In genomic region chr2:118968031-118968430, GRCh38 we compare ENCODE assay signal across 23 cellular contexts. TPM values are rescaled to one million over a fixed set of nuclear protein-coding genes. Genes with fewer than 3 reads are reported as not detected.
"Had no signal": no experiment of that assay in that cellular context is flagged by ENCODE, and none has a peak within 500 bp of the region (broad histone marks: within the 10 kb centered on the region; RNA-seq: fewer than 3 reads in every experiment).

No MANE protein-coding gene starts in this region.

- ATAC-seq: activated CD4-positive, CD25-positive, alpha-beta regulatory T cell treated with anti-CD3 and anti-CD28 coated beads, Interleukin-2, amount 50 U/mL, for 24 hours; activated CD8-positive, alpha-beta memory T cell treated with anti-CD3 and anti-CD28 coated beads, Interleukin-2, amount 10 ng/mL, durations not matched to agents 7 days and 5 days; activated CD8-positive, alpha-beta T cell treated with anti-CD3 and anti-CD28 coated beads for 36 hours; natural killer cell treated with Interleukin-12 subunit alpha and Interleukin-12 subunit beta and Interleukin-15 and Interleukin-18, amount 100 ng/mL, for 72 hours; stimulated activated effector memory CD8-positive, alpha-beta T cell treated with anti-CD3 and anti-CD28 coated beads, Interleukin-12 subunit alpha, Interleukin-12 subunit beta, amount 100 ng/mL, for 72 hours; stimulated activated naive CD8-positive, alpha-beta T cell treated with anti-CD3 and anti-CD28 coated beads, Interleukin-15, amount 100 ng/mL, for 72 hours had no signal

- H3K36me3 ChIP-seq: prostate gland, suprapubic skin, tibial nerve had no signal

- DNase-seq: activated CD4-positive, alpha-beta T cell treated with anti-CD3 and anti-CD28 coated beads, Interleukin-2, amount 10 ng/mL, durations not matched to agents 7 days and 5 days; activated CD8-positive, alpha-beta memory T cell treated with anti-CD3 and anti-CD28 coated beads, Interleukin-2, amount 10 ng/mL, durations not matched to agents 7 days and 5 days; activated CD8-positive, alpha-beta T cell treated with anti-CD3 and anti-CD28 coated beads for 36 hours; activated effector memory CD4-positive, alpha-beta T cell treated with anti-CD3 and anti-CD28 coated beads, Interleukin-2, amount 50 U/mL, for 16 hours; activated naive CD4-positive, alpha-beta T cell treated with anti-CD3 and anti-CD28 coated beads, Interleukin-2, amount 10 ng/mL, durations not matched to agents 7 days and 5 days; activated T-cell treated with anti-CD3 and anti-CD28 coated beads for 4 hours; cortex of kidney; kidney; stimulated activated CD4-positive, alpha-beta T cell treated with anti-CD3 and anti-CD28 coated beads, Interleukin-1b, Interleukin-23, amount 100 ng/mL, for 48 hours; stimulated activated naive CD8-positive, alpha-beta T cell treated with anti-CD3 and anti-CD28 coated beads, Interleukin-15, amount 100 ng/mL, for 72 hours had no signal

- H3K27ac ChIP-seq: prostate gland, suprapubic skin, tibial nerve, VCaP had no signal

- H3K4me3 ChIP-seq: prostate gland, suprapubic skin, tibial nerve had no signal

- FAIRE-seq: endometrium, kidney had no signal

- H3K4me1 ChIP-seq: prostate gland, tibial nerve had no signal

- H3K27me3 ChIP-seq: suprapubic skin, tibial nerve had no signal

- H3K9me3 ChIP-seq: prostate gland, suprapubic skin, tibial nerve had no signal

RNA-seq across cellular contexts. Expression of gene MARCO, which starts 26.0 kb away (rescaled TPM):
- total RNA-seq: activated CD4-positive, alpha-beta T cell treated with anti-CD3 and anti-CD28 coated beads, Interleukin-2, amount 10 ng/mL, durations not matched to agents 7 days and 5 days; activated CD8-positive, alpha-beta memory T cell treated with anti-CD3 and anti-CD28 coated beads, Interleukin-2, amount 10 ng/mL, durations not matched to agents 7 days and 5 days; activated CD8-positive, alpha-beta T cell treated with anti-CD3 and anti-CD28 coated beads for 36 hours; epithelial cell of proximal tubule; fibroblast of villous mesenchyme; glomerular endothelial cell; natural killer cell treated with Interleukin-12 subunit alpha and Interleukin-12 subunit beta and Interleukin-15 and Interleukin-18, amount 100 ng/mL, for 72 hours; osteocyte; T-helper 2 cell treated with Interferon-gamma antibody and Interleukin-4, amounts not matched to agents 100 ng/mL and 5 ng/mL, for 36 hours had no signal
